Comparison of ENCODE assay signal across 1 cellular context in the genomic region with DNA sequence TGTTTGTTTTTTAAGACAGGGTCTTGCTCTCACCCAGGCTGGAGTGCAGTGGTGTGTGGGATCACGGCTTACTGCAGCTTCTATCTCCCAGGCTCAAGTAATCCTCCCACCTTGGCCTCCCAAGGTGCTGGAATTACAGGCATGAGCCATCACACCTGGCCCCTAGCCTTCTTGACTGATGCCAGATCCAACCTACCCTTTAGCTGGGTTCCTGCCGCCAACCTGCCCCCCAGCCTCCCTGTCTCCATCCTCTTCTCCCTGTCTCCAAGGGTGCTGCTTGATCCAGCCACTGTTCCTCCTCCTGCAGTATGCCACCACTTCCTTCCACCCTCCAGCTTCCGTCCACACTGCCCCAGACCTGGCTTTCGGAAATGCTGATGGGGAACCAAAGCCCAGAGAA.
TF ChIP-seq lines count a peak whose summit lies in the region.

No MANE protein-coding gene starts in this region.

TF ChIP-seq in K562, 482 proteins besides CTCF, POLR2A, EP300 and RAD21:
- TF ChIP-seq CBX8 (IDR thresholded peaks at IDR 0.05; ENCODE audit: borderline replicate concordance, extremely low read depth, low read depth, low read length, poor library complexity, severe bottlenecking) (no peak), RBFOX2 (IDR thresholded peaks at IDR 0.05; ENCODE audit: low read depth, low read length) (0 out of 2 replicates have a peak, but pooled peaks have one; percentile 21)
